ENCODE assay signal across 17 cellular contexts in the genomic region with DNA sequence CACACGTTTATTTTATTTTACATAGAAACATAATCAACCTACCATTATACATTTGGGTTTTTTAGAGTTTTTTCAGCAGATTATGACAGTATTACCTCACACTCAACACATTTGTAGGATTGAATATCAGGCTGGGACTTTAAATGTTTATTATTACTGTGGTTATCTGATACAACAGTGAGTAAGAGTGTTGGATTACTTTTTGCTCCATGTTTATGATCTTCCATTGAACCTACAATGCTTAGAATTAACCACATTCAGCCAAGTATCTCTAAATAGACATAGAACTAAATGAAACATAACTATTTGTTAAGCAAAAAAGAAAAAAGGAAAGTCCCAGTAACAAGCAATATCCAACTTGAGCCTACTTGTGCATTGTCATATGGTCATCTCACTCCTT.
"Had no signal": no experiment of that assay in that cellular context is flagged by ENCODE, and none has a peak within 500 bp of the region (broad histone marks: within the 10 kb centered on the region; RNA-seq: fewer than 3 reads in every experiment).

No MANE protein-coding gene starts in this region.

- H3K4me3 ChIP-seq: cardiac muscle cell, dorsolateral prefrontal cortex, transverse colon, vagina had no signal

- H3K27me3 ChIP-seq: cardiac muscle cell, transverse colon, vagina had no signal

- H3K4me1 ChIP-seq: transverse colon, vagina had no signal

- H3K9me3 ChIP-seq: transverse colon, vagina had no signal

- H3K36me3 ChIP-seq: cardiac muscle cell, transverse colon, vagina had no signal

- H3K27ac ChIP-seq: cardiac muscle cell, dorsolateral prefrontal cortex, transverse colon, vagina had no signal

- ATAC-seq: activated CD4-positive, CD25-positive, alpha-beta regulatory T cell treated with anti-CD3 and anti-CD28 coated beads, Interleukin-2, amount 50 U/mL, for 24 hours; left ventricle myocardium superior; natural killer cell treated with Interleukin-12 subunit alpha and Interleukin-12 subunit beta and Interleukin-15 and Interleukin-18, amount 100 ng/mL, for 72 hours; stimulated activated naive CD8-positive, alpha-beta T cell treated with anti-CD3 and anti-CD28 coated beads, Interleukin-15, Interleukin-2, amounts not matched to agents 100 U/mL and 50 U/mL, for 24 hours had no signal

- DNase-seq: activated naive CD4-positive, alpha-beta T cell; dorsolateral prefrontal cortex; endodermal cell; hippocampal formation; kidney glomerular epithelial cell; left ventricle myocardium superior; nucleus accumbens; posterior cingulate gyrus; small intestine; stimulated activated CD4-positive, alpha-beta T cell treated with anti-CD3 and anti-CD28 coated beads, Interleukin-4, amount 100 ng/mL, for 4 hours; stimulated activated CD8-positive, alpha-beta memory T cell treated with anti-CD3 and anti-CD28 coated beads, Interleukin-4, amount 100 ng/mL, for 48 hours; stimulated activated naive CD8-positive, alpha-beta T cell treated with anti-CD3 and anti-CD28 coated beads, Interleukin-15, Interleukin-2, amounts not matched to agents 100 U/mL and 50 U/mL, for 24 hours; transverse colon had no signal
